Comparison of ENCODE assay signal across 28 cellular contexts in genomic region chr16:46717692-46718091, GRCh38. TPM values are rescaled to one million over a fixed set of nuclear protein-coding genes. Genes with fewer than 3 reads are reported as not detected.
A peak's percentile ranks its signal among the peaks of the same experiment; 100 is the strongest.
DNase-seq lines count a peak whose midpoint lies in the region; ATAC-seq, FAIRE-seq and TF ChIP-seq lines count a peak whose summit lies in the region.
"Had no signal": no experiment of that assay in that cellular context is flagged by ENCODE, and none has a peak within 500 bp of the region (broad histone marks: within the 10 kb centered on the region; RNA-seq: fewer than 3 reads in every experiment).

No MANE protein-coding gene starts in this region.

- no peaks in the 10 kb centered on the region for H3K79me2 ChIP-seq in H1 (ENCODE audit: control insufficient read depth in 1 of 2, insufficient read depth in 2 of 2, low read length in 2 of 2)

- no peak for TF ChIP-seq EP300 in H1 (IDR thresholded peaks at IDR 0.05; ENCODE audit: borderline replicate concordance in 1 of 2, low read depth in 2 of 2, low read length in 2 of 2)

- H2BK5ac ChIP-seq in H1 (ENCODE audit: low read depth, low read length): no peak overlapping the region

- no peak overlapping the region for H2BK120ac ChIP-seq in H1 (replicated peaks; ENCODE audit: low read depth, low read length)

- H4K8ac ChIP-seq in H1 (ENCODE audit: extremely low read depth, insufficient read depth, low read length): peak overlapping the region; percentile 57

- no peak overlapping the region for H4K91ac ChIP-seq in H1 (replicated peaks; ENCODE audit: insufficient read length, low read length)

- 90% methylated on average over 2 of the region's 2 CpGs; no CpG with 5 or more reads in 1 of the 2 experiments for WGBS in H1 (ENCODE audit: extremely low coverage in 1 of 2, insufficient coverage in 1 of 2, insufficient read length in 1 of 2, insufficient replicate concordance in 2 of 2, low coverage in 1 of 2, low lambda C conversion rate in 2 of 2, missing lambda C conversion rate in 1 of 2), 2 experiments

- H3K4me2 ChIP-seq in H1 (ENCODE audit: insufficient read depth in 1 of 2, low read depth in 2 of 2, low read length in 2 of 2): no peak overlapping the region
- H3K4me2 ChIP-seq: KMS-11 had no signal

- H4K5ac ChIP-seq in H1 (ENCODE audit: insufficient read length, low read depth, low read length): no peak overlapping the region

- H3K9ac ChIP-seq in H1 (replicated peaks in 1 of 4; ENCODE audit: extremely low read depth in 1 of 4, low read depth in 3 of 4, low read length in 3 of 4): no peak overlapping the region
- H3K9ac ChIP-seq: KMS-11 had no signal

- H3K4me1 ChIP-seq in H1 (replicated peaks in 1 of 4; ENCODE audit: control insufficient read depth in 3 of 4, insufficient read depth in 4 of 4, low read length in 3 of 4): no peaks in the 10 kb centered on the region
- H3K4me1 ChIP-seq: BE2C had no signal

- H3K18ac ChIP-seq in H1 (ENCODE audit: extremely low read depth, low read length): no peak overlapping the region

- no peak overlapping the region for H3K23ac ChIP-seq in H1 (ENCODE audit: insufficient read length)

- H3K9me3 ChIP-seq in H1 (ENCODE audit: insufficient read depth in 2 of 2, low read depth in 1 of 2, low read length in 1 of 2): no peaks in the 10 kb centered on the region
- H3K9me3 ChIP-seq: BE2C had no signal

- no peak overlapping the region for H3K4me3 ChIP-seq in H1 (ENCODE audit: extremely low read depth in 1 of 4, insufficient read depth in 2 of 4, low read depth in 3 of 4, low read length in 4 of 4)

- DNase-seq in NCI-H1105 (lab: John Stamatoyannopoulos, UW): peak; percentile 12
- DNase-seq in NCI-H1105 treated with DMSO at 0.1 percent for 48 hours (lab: John Stamatoyannopoulos, UW): no peak
- DNase-seq in G401 (ENCODE audit: low spot score): peak; percentile 88
- peak; percentile 56 for DNase-seq in NCI-H69 (lab: John Stamatoyannopoulos, UW)
- DNase-seq in H1 (ENCODE audit: low read depth in 1 of 2, low spot score in 2 of 2): peak in 1 of 2 experiments; percentile 28
- DNase-seq in effector CD8-positive, alpha-beta T cell (lab: John Stamatoyannopoulos, UW): no peak
- DNase-seq: 8988T; ACHN; BE2C; CD8-positive, alpha-beta memory T cell; DMS153; DND-41; NCI-H1048; NCI-H1436 treated with DMSO at 0.1 percent for 48 hours; NCI-H187 treated with DMSO at 0.1 percent for 48 hours; NCI-H2107; NCI-H226; NCI-H510A treated with DMSO at 0.1 percent for 48 hours; NCI-H748 treated with DMSO at 0.1 percent for 48 hours; RPMI8226; T-cell had no signal

- H2BK20ac ChIP-seq in H1 (ENCODE audit: low read length): no peak overlapping the region

- no peak for TF ChIP-seq CTCF in H1 (IDR thresholded peaks at IDR 0.05; ENCODE audit: control extremely low read depth in 1 of 3, insufficient read depth in 1 of 3, low read depth in 1 of 3, low read length in 3 of 3)

- no peak overlapping the region for H3K4ac ChIP-seq in H1 (replicated peaks; ENCODE audit: insufficient read length, low read depth, low read length)

- ATAC-seq in HG03097 (IDR thresholded peaks at IDR 0.05; ENCODE audit: low FRiP score, unreplicated experiment): no peak
- ATAC-seq: T-cell had no signal

- H2BK15ac ChIP-seq in H1 (ENCODE audit: low read length): no peak overlapping the region

- H2BK12ac ChIP-seq in H1 (ENCODE audit: low read depth, low read length): no peak overlapping the region

- H3K36me3 ChIP-seq in H1 (ENCODE audit: control insufficient read depth in 2 of 4, insufficient read depth in 4 of 4, low read length in 3 of 4): no peaks in the 10 kb centered on the region
- H3K36me3 ChIP-seq: BE2C had no signal

- no peaks in the 10 kb centered on the region for H4K20me1 ChIP-seq in H1 (replicated peaks in 1 of 2; ENCODE audit: control insufficient read depth in 1 of 2, insufficient read depth in 2 of 2, low read length in 2 of 2)

- H3K27me3 ChIP-seq in H1 (replicated peaks in 1 of 4; ENCODE audit: control insufficient read depth in 3 of 4, extremely low read depth in 1 of 4, insufficient read depth in 3 of 4, low read length in 3 of 4): no peaks in the 10 kb centered on the region
- H3K27me3 ChIP-seq: BE2C had no signal

- no peak overlapping the region for H3K27ac ChIP-seq in H1 (ENCODE audit: low read depth, low read length)
- H3K27ac ChIP-seq: HL-60, KMS-11 had no signal

- TF ChIP-seq POLR2A in H1 (IDR thresholded peaks at IDR 0.05; ENCODE audit: control extremely low read depth in 1 of 2, low read depth in 2 of 2, low read length in 2 of 2): no peak

- no peak overlapping the region for H3K56ac ChIP-seq in H1 (replicated peaks; ENCODE audit: insufficient read length, low read depth, low read length)

- CTCF ChIA-PET in H1 (lab: Charles Lee; ENCODE audit: partially characterized antibody): no interaction called here

- FAIRE-seq in H1 (lab: Jason Lieb, UNC): no peak
- FAIRE-seq: GM19239, H54 had no signal

- H3K23me2 ChIP-seq in H1 (ENCODE audit: low read depth, low read length): no peaks in the 10 kb centered on the region

- in situ Hi-C loops in G401 (cut with HindIII; ENCODE audit: low sequenced_read_pairs): no loop called here

- POLR2A ChIA-PET in H1 (lab: Charles Lee; ENCODE audit: partially characterized antibody): no interaction called here

- no peak for TF ChIP-seq RAD21 in H1 (IDR thresholded peaks at IDR 0.05 in 1 of 2, conservative IDR thresholded peaks at IDR 0.05 in 1 of 2; ENCODE audit: low read depth in 2 of 2, low read length in 2 of 2)

- H3K79me1 ChIP-seq in H1 (ENCODE audit: low read depth, low read length): no peaks in the 10 kb centered on the region

- no peak overlapping the region for H3K14ac ChIP-seq in H1 (ENCODE audit: insufficient read length)

- no peak overlapping the region for H2AFZ ChIP-seq in H1 (ENCODE audit: low read length)

- no peak overlapping the region for H2AK5ac ChIP-seq in H1 (ENCODE audit: low read depth, low read length)

TF ChIP-seq in H1, 55 proteins besides CTCF, POLR2A, EP300 and RAD21:
- TF ChIP-seq FOSL1 (IDR thresholded peaks at IDR 0.05; ENCODE audit: insufficient read depth, low read depth, low read length): no peak
TF ChIP-seq in H1: peak in this region for 0.

RNA-seq across cellular contexts. Expression of gene ORC6, which starts 28.2 kb away (rescaled TPM):
- 88.0 and 88.2 TPM in 2 replicates for total RNA-seq in G401 (2014; rRNA removed; shearing (Covaris generic))
- total RNA-seq in H1 (2021; fragmentation: NEBNext Ultra II Directional; extraction: Animal tissue kit (Norgen Biotek cat#: 25700)): 64.7 and 67.4 TPM in 2 replicates
- polyA plus RNA-seq in H1 (2011; rRNA removed): 35.5 and 41.8 TPM in 2 replicates
- 62.5 TPM for polyA plus RNA-seq in H1 (2011; cell fraction: cytosol; rRNA removed)
- 25.9 TPM for polyA plus RNA-seq in H1 (2011; cell fraction: nucleus; rRNA removed)
- polyA plus RNA-seq in H1 (2012, experiment 1 of 2): 47.4 to 82.9 TPM (median 54.8 TPM) in 4 replicates
- polyA plus RNA-seq in H1 (2012, experiment 2 of 2): 17.7 TPM
- polyA plus RNA-seq in H1 (2013, experiment 1 of 2): 55.4 TPM
- 51.6 TPM for polyA plus RNA-seq in H1 (2013, experiment 2 of 2)
- polyA minus RNA-seq in H1 (2011; rRNA and poly(A)+ RNA removed): 19.1 and 19.2 TPM in 2 replicates
- polyA minus RNA-seq in H1 (2011; cell fraction: cytosol; rRNA and poly(A)+ RNA removed): 27.4 TPM
- 35.2 TPM for polyA minus RNA-seq in H1 (2011; cell fraction: nucleus; rRNA and poly(A)+ RNA removed)

RNA-seq across cellular contexts. Expression of gene VPS35, which starts 28.7 kb away (rescaled TPM):
- 177 and 200 TPM in 2 replicates for total RNA-seq in G401 (2014; rRNA removed; shearing (Covaris generic))
- 58.1 and 66.9 TPM in 2 replicates for total RNA-seq in H1 (2021; fragmentation: NEBNext Ultra II Directional; extraction: Animal tissue kit (Norgen Biotek cat#: 25700))
- 8.9 and 10.3 TPM in 2 replicates for polyA plus RNA-seq in H1 (2011; rRNA removed)
- polyA plus RNA-seq in H1 (2011; cell fraction: cytosol; rRNA removed): 15.7 TPM
- polyA plus RNA-seq in H1 (2011; cell fraction: nucleus; rRNA removed): 7.3 TPM
- polyA plus RNA-seq in H1 (2012, experiment 1 of 2): 25.4 to 78.8 TPM (median 34.5 TPM) in 4 replicates
- polyA plus RNA-seq in H1 (2012, experiment 2 of 2): 2.1 TPM
- polyA plus RNA-seq in H1 (2013, experiment 1 of 2): 30.9 TPM
- 31.6 TPM for polyA plus RNA-seq in H1 (2013, experiment 2 of 2)
- polyA minus RNA-seq in H1 (2011; rRNA and poly(A)+ RNA removed): 24.5 and 31.2 TPM in 2 replicates
- polyA minus RNA-seq in H1 (2011; cell fraction: cytosol; rRNA and poly(A)+ RNA removed): 23.9 TPM
- polyA minus RNA-seq in H1 (2011; cell fraction: nucleus; rRNA and poly(A)+ RNA removed): 54.1 TPM

RNA-seq across cellular contexts. Expression of gene MYLK3, which starts 30.5 kb away (rescaled TPM):
- total RNA-seq in G401 (2014; rRNA removed; shearing (Covaris generic)): 4.7 and 9.1 TPM in 2 replicates
- 0.23 and 0.35 TPM in 2 replicates for total RNA-seq in H1 (2021; fragmentation: NEBNext Ultra II Directional; extraction: Animal tissue kit (Norgen Biotek cat#: 25700))
- 0.14 and 0.19 TPM in 2 replicates for polyA plus RNA-seq in H1 (2011; rRNA removed)
- 0.32 TPM for polyA plus RNA-seq in H1 (2011; cell fraction: cytosol; rRNA removed)
- 0.76 TPM for polyA plus RNA-seq in H1 (2011; cell fraction: nucleus; rRNA removed)
- polyA plus RNA-seq in H1 (2012, experiment 1 of 2): 0.34 to 1.0 TPM (median 0.48 TPM) in 4 replicates
- 0.05 TPM for polyA plus RNA-seq in H1 (2012, experiment 2 of 2)
- polyA plus RNA-seq in H1 (2013, experiment 1 of 2): 0.24 TPM
- polyA plus RNA-seq in H1 (2013, experiment 2 of 2): 0.18 TPM
- 0.50 and 1.2 TPM in 2 replicates for polyA minus RNA-seq in H1 (2011; rRNA and poly(A)+ RNA removed)
- polyA minus RNA-seq in H1 (2011; cell fraction: cytosol; rRNA and poly(A)+ RNA removed): not detected
- polyA minus RNA-seq in H1 (2011; cell fraction: nucleus; rRNA and poly(A)+ RNA removed): 0.70 TPM
- polyA plus RNA-seq: CD14-positive monocyte; CD8-positive, alpha-beta memory T cell; IgD-negative memory B cell had no signal

Comparison
In these comparisons a context has a peak if more than half of its experiments do, and no peak if none do; other contexts are left out.
1. DNase-seq: peak in NCI-H1105 (single experiment), G401 (single experiment) and NCI-H69 (single experiment); none in NCI-H1105 treated with DMSO at 0.1 percent for 48 hours (single experiment) and effector CD8-positive, alpha-beta T cell (single experiment).